ENCODE assay signal across 1 cellular context in the genomic region with DNA sequence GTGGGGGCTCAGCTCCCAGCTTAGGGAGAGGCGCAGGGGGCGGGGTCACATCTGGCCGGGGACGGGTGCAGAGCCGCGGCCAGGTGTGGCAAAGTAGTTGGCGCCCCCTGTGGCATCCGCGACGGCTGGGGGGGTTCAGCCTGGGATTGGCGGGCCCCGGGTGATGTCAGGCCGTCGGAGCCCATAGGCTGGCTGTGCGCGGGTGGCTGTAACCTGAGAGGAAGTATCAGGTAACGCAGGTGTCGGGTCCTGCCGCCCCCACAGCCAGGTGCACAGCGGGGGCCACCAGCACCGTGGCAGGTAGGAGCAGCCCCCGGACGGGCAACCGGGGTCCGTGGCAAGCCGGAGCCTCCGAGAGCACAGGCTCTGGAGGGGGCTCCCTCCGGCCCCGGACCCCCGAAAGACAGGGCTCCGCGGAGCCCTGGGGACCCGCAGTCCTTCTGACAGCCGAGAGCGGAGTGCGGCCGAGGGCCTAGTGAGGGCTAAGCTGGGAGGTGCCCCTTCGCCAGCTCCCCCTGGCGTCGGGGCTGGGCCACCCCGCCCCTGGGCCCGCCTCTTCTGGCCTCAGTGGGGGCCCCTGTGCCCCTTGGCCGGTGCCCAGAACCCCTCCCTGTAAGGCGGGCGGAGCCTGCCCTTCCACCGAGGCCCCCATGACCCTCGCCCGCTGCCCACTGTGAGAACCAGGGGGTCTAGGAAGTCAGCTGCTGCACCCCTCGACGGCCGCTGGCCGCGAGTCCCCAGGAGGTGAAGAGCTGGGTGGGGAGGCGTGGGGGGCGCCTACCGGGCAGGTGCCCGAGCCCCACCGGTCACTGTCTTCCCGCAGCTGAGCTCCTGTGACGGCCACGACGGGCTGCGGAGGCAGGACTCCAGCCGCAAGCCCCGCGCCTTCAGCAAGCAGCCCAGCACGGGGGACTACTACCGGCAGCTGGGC.
TF ChIP-seq lines count a peak whose summit lies in the region.

No MANE protein-coding gene starts in this region.

TF ChIP-seq in HepG2, 621 proteins besides CTCF, POLR2A, EP300 and RAD21 (continued from another document and continues in another):
- no peak for TF ChIP-seq ZNF446 (CRISPR knock-in tag; IDR thresholded peaks at IDR 0.05)
- no peak for TF ChIP-seq ZNF230 (CRISPR knock-in tag; IDR thresholded peaks at IDR 0.05)
- TF ChIP-seq ZFYVE20 (CRISPR knock-in tag; IDR thresholded peaks at IDR 0.05; ENCODE audit: borderline replicate concordance, low read depth), result no peak
- TF ChIP-seq ZBTB3 (CRISPR knock-in tag; IDR thresholded peaks at IDR 0.05; ENCODE audit: borderline replicate concordance, low read depth), result no peak; the same call in 1 of the 2 replicates
- TF ChIP-seq DNMT1 (CRISPR knock-in tag; IDR thresholded peaks at IDR 0.05), result no peak
- no peak for TF ChIP-seq ZNF660 (CRISPR knock-in tag; IDR thresholded peaks at IDR 0.05; ENCODE audit: borderline replicate concordance, low read depth)
- peak; percentile 33 for TF ChIP-seq PHF5A (CRISPR knock-in tag; IDR thresholded peaks at IDR 0.05; ENCODE audit: low read depth, unreplicated experiment)
- no peak for TF ChIP-seq IKZF1 (IDR thresholded peaks at IDR 0.05)
- no peak for TF ChIP-seq ATF7 (IDR thresholded peaks at IDR 0.05)
- TF ChIP-seq ATF7 (CRISPR knock-in tag; IDR thresholded peaks at IDR 0.05), result peak; percentile 56; the same call in 1 of the 2 replicates
- no peak for TF ChIP-seq HOXA7 (CRISPR knock-in tag; IDR thresholded peaks at IDR 0.05)
- TF ChIP-seq TBP (CRISPR knock-in tag; IDR thresholded peaks at IDR 0.05), result no peak
- TF ChIP-seq ZNF609 (CRISPR knock-in tag; IDR thresholded peaks at IDR 0.05; ENCODE audit: borderline replicate concordance), result peak; percentile 71
- no peak for TF ChIP-seq IRF2 (CRISPR knock-in tag; IDR thresholded peaks at IDR 0.05)
- TF ChIP-seq, protein P1, sequence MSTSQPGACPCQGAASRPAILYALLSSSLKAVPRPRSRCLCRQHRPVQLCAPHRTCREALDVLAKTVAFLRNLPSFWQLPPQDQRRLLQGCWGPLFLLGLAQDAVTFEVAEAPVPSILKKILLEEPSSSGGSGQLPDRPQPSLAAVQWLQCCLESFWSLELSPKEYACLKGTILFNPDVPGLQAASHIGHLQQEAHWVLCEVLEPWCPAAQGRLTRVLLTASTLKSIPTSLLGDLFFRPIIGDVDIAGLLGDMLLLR (CRISPR knock-in tag; IDR thresholded peaks at IDR 0.05), result no peak; the same call in 1 of the 2 replicates
- peak; percentile 28; the same call in 1 of the 2 replicates for TF ChIP-seq ATF7-NPFF (CRISPR knock-in tag; IDR thresholded peaks at IDR 0.05; ENCODE audit: low read depth)
- peak; percentile 49; the same call in 1 of the 2 replicates for TF ChIP-seq TAF1 (CRISPR knock-in tag; IDR thresholded peaks at IDR 0.05)
- peak; percentile 93 for TF ChIP-seq SIX1 (CRISPR knock-in tag; IDR thresholded peaks at IDR 0.05; ENCODE audit: borderline replicate concordance)
- 0 out of 2 replicates have a peak, but pooled peaks have one; percentile 60 for TF ChIP-seq ZNF256 (CRISPR knock-in tag; conservative IDR thresholded peaks at IDR 0.05)
- TF ChIP-seq SP5 (CRISPR knock-in tag; IDR thresholded peaks at IDR 0.05; ENCODE audit: borderline replicate concordance, low read depth), result peak; percentile 94
- peak; percentile 65; the same call in 1 of the 2 replicates for TF ChIP-seq BRCA1 (CRISPR knock-in tag; IDR thresholded peaks at IDR 0.05)
- TF ChIP-seq ARID3A (IDR thresholded peaks at IDR 0.05; ENCODE audit: low read depth, low read length), result no peak
- TF ChIP-seq, protein P2, sequence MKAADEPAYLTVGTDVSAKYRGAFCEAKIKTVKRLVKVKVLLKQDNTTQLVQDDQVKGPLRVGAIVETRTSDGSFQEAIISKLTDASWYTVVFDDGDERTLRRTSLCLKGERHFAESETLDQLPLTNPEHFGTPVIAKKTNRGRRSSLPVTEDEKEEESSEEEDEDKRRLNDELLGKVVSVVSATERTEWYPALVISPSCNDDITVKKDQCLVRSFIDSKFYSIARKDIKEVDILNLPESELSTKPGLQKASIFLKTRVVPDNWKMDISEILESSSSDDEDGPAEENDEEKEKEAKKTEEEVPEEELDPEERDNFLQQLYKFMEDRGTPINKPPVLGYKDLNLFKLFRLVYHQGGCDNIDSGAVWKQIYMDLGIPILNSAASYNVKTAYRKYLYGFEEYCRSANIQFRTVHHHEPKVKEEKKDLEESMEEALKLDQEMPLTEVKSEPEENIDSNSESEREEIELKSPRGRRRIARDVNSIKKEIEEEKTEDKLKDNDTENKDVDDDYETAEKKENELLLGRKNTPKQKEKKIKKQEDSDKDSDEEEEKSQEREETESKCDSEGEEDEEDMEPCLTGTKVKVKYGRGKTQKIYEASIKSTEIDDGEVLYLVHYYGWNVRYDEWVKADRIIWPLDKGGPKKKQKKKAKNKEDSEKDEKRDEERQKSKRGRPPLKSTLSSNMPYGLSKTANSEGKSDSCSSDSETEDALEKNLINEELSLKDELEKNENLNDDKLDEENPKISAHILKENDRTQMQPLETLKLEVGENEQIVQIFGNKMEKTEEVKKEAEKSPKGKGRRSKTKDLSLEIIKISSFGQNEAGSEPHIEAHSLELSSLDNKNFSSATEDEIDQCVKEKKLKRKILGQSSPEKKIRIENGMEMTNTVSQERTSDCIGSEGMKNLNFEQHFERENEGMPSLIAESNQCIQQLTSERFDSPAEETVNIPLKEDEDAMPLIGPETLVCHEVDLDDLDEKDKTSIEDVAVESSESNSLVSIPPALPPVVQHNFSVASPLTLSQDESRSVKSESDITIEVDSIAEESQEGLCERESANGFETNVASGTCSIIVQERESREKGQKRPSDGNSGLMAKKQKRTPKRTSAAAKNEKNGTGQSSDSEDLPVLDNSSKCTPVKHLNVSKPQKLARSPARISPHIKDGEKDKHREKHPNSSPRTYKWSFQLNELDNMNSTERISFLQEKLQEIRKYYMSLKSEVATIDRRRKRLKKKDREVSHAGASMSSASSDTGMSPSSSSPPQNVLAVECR (CRISPR knock-in tag; IDR thresholded peaks at IDR 0.05; ENCODE audit: borderline replicate concordance), result peak; percentile 11; the same call in 1 of the 2 replicates
- no peak; the same call in 1 of the 2 replicates for TF ChIP-seq ZNF776 (CRISPR knock-in tag; IDR thresholded peaks at IDR 0.05)
- no peak for TF ChIP-seq ZBTB21 (CRISPR knock-in tag; IDR thresholded peaks at IDR 0.05)
- TF ChIP-seq MEIS2 (CRISPR knock-in tag; IDR thresholded peaks at IDR 0.05), result peak; percentile 64; the same call in 1 of the 2 replicates
- TF ChIP-seq ETS1 (CRISPR knock-in tag; IDR thresholded peaks at IDR 0.05), result no peak
- TF ChIP-seq MED8 (CRISPR knock-in tag; IDR thresholded peaks at IDR 0.05; ENCODE audit: insufficient replicate concordance), result peak; percentile 80
- TF ChIP-seq, protein P3, sequence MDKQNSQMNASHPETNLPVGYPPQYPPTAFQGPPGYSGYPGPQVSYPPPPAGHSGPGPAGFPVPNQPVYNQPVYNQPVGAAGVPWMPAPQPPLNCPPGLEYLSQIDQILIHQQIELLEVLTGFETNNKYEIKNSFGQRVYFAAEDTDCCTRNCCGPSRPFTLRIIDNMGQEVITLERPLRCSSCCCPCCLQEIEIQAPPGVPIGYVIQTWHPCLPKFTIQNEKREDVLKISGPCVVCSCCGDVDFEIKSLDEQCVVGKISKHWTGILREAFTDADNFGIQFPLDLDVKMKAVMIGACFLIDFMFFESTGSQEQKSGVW (CRISPR knock-in tag; IDR thresholded peaks at IDR 0.05; ENCODE audit: borderline replicate concordance), result 0 out of 2 replicates have a peak, but pooled peaks have one; percentile 23
- TF ChIP-seq HNRNPUL1 (IDR thresholded peaks at IDR 0.05; ENCODE audit: low read depth, low read length), result peak; percentile 65; the same call in 1 of the 2 replicates
- no peak for TF ChIP-seq ZNF557 (CRISPR knock-in tag; IDR thresholded peaks at IDR 0.05)
- peak; percentile 70 for TF ChIP-seq ZNF430 (CRISPR knock-in tag; IDR thresholded peaks at IDR 0.05)
- TF ChIP-seq ZNF331 (CRISPR knock-in tag; IDR thresholded peaks at IDR 0.05), result peak; percentile 10; the same call in 1 of the 2 replicates
- TF ChIP-seq TOE1 (CRISPR knock-in tag; IDR thresholded peaks at IDR 0.05), result 0 out of 2 replicates have a peak, but pooled peaks have one; percentile 39
- TF ChIP-seq MEF2D (CRISPR knock-in tag; IDR thresholded peaks at IDR 0.05), result peak; percentile 15; the same call in 1 of the 2 replicates
- no peak for TF ChIP-seq ZFP82 (CRISPR knock-in tag; IDR thresholded peaks at IDR 0.05; ENCODE audit: borderline replicate concordance)
- no peak for TF ChIP-seq CREB1 (IDR thresholded peaks at IDR 0.05)
- TF ChIP-seq CREB1 (CRISPR knock-in tag; IDR thresholded peaks at IDR 0.05), result no peak
- TF ChIP-seq, protein P4, sequence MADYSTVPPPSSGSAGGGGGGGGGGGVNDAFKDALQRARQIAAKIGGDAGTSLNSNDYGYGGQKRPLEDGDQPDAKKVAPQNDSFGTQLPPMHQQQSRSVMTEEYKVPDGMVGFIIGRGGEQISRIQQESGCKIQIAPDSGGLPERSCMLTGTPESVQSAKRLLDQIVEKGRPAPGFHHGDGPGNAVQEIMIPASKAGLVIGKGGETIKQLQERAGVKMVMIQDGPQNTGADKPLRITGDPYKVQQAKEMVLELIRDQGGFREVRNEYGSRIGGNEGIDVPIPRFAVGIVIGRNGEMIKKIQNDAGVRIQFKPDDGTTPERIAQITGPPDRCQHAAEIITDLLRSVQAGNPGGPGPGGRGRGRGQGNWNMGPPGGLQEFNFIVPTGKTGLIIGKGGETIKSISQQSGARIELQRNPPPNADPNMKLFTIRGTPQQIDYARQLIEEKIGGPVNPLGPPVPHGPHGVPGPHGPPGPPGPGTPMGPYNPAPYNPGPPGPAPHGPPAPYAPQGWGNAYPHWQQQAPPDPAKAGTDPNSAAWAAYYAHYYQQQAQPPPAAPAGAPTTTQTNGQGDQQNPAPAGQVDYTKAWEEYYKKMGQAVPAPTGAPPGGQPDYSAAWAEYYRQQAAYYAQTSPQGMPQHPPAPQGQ (CRISPR knock-in tag; IDR thresholded peaks at IDR 0.05; ENCODE audit: borderline replicate concordance), result no peak
- TF ChIP-seq ZSCAN31 (CRISPR knock-in tag; IDR thresholded peaks at IDR 0.05; ENCODE audit: low read depth), result 0 out of 2 replicates have a peak, but pooled peaks have one; percentile 17
- TF ChIP-seq SALL1 (CRISPR knock-in tag; IDR thresholded peaks at IDR 0.05), result peak; percentile 58
